Comparison of ENCODE assay signal across 1 cellular context in genomic region chr20:18137412-18138265, GRCh38.
TF ChIP-seq lines count a peak whose summit lies in the region.

Gene KAT14, plus strand, starts transcription at chr20:18137863. Its CDS starts 4,798 bp downstream, at chr20:18142661.
Gene PET117, plus strand, starts transcription at chr20:18137863. Its CDS starts 93 bp downstream, at chr20:18137956.

TF ChIP-seq in HepG2, 621 proteins besides CTCF, POLR2A, EP300 and RAD21 (continued from another document and continues in another):
- TF ChIP-seq TFDP1 (CRISPR knock-in tag; IDR thresholded peaks at IDR 0.05; ENCODE audit: borderline replicate concordance) (peak; percentile 92; the same call in 1 of the 2 replicates), FOXP1 (IDR thresholded peaks at IDR 0.05) (no peak), FOXP1 (CRISPR knock-in tag; IDR thresholded peaks at IDR 0.05) (peak; percentile 46; the same call in 1 of the 2 replicates), ZFP82 (CRISPR knock-in tag; IDR thresholded peaks at IDR 0.05; ENCODE audit: borderline replicate concordance) (peak; percentile 97), CC2D1A (CRISPR knock-in tag; IDR thresholded peaks at IDR 0.05) (peak; percentile 72), ZNF775 (CRISPR knock-in tag; IDR thresholded peaks at IDR 0.05; ENCODE audit: borderline replicate concordance) (peak; percentile 92; the same call in 1 of the 2 replicates), TAF1 (CRISPR knock-in tag; IDR thresholded peaks at IDR 0.05) (peak; percentile 98), ZBTB34 (CRISPR knock-in tag; IDR thresholded peaks at IDR 0.05) (peak; percentile 19; the same call in 1 of the 2 replicates), EHMT2 (IDR thresholded peaks at IDR 0.05; ENCODE audit: borderline replicate concordance, low read depth, low read length) (no peak), TMF1 (CRISPR knock-in tag; IDR thresholded peaks at IDR 0.05; ENCODE audit: low read depth) (peak; percentile 79; the same call in 1 of the 2 replicates), HNRNPUL1 (IDR thresholded peaks at IDR 0.05; ENCODE audit: low read depth, low read length) (peak; percentile 85), ZNF607 (CRISPR knock-in tag; IDR thresholded peaks at IDR 0.05; ENCODE audit: borderline replicate concordance) (peak; percentile 99), ZNF773 (CRISPR knock-in tag; IDR thresholded peaks at IDR 0.05; ENCODE audit: borderline replicate concordance) (peak; percentile 97), HIVEP1 (CRISPR knock-in tag; IDR thresholded peaks at IDR 0.05) (peak; percentile 83), SNAPC2 (CRISPR knock-in tag; IDR thresholded peaks at IDR 0.05) (0 out of 2 replicates have a peak, but pooled peaks have one; percentile 67), TRIM24 (CRISPR knock-in tag; IDR thresholded peaks at IDR 0.05) (no peak), ZBTB40 (IDR thresholded peaks at IDR 0.05) (no peak), ZBTB40 (CRISPR knock-in tag; IDR thresholded peaks at IDR 0.05) (peak; percentile 96), KMT2B (CRISPR knock-in tag; IDR thresholded peaks at IDR 0.05) (peak; percentile 99), ZNF800 (CRISPR knock-in tag; IDR thresholded peaks at IDR 0.05) (peak; percentile 99), TCF7L2 (IDR thresholded peaks at IDR 0.05; ENCODE audit: low read depth, low read length) (no peak), ZNF263 (CRISPR knock-in tag; IDR thresholded peaks at IDR 0.05) (peak; percentile 83), LRRFIP1 (CRISPR knock-in tag; conservative IDR thresholded peaks at IDR 0.05) (no peak), MIER2 (CRISPR knock-in tag; IDR thresholded peaks at IDR 0.05) (peak; percentile 51; the same call in 1 of the 2 replicates), U2AF2 (IDR thresholded peaks at IDR 0.05; ENCODE audit: low read depth, low read length) (no peak; the same call in 1 of the 2 replicates), ZNF562 (CRISPR knock-in tag; IDR thresholded peaks at IDR 0.05; ENCODE audit: borderline replicate concordance) (peak; percentile 71; the same call in 1 of the 2 replicates), ZNF678 (CRISPR knock-in tag; IDR thresholded peaks at IDR 0.05) (peak; percentile 96; the same call in 1 of the 2 replicates), SP140L (CRISPR knock-in tag; IDR thresholded peaks at IDR 0.05; ENCODE audit: borderline replicate concordance) (peak; percentile 48; the same call in 1 of the 2 replicates), ARID2 (CRISPR knock-in tag; IDR thresholded peaks at IDR 0.05; ENCODE audit: borderline replicate concordance) (peak; percentile 86; the same call in 1 of the 2 replicates), REPIN1 (CRISPR knock-in tag; IDR thresholded peaks at IDR 0.05; ENCODE audit: borderline replicate concordance, low read depth) (peak; percentile 97), RCOR2 (CRISPR knock-in tag; IDR thresholded peaks at IDR 0.05) (peak; percentile 48; the same call in 1 of the 2 replicates), TCF7 (IDR thresholded peaks at IDR 0.05; ENCODE audit: low read depth) (no peak), HOXA9 (CRISPR knock-in tag; IDR thresholded peaks at IDR 0.05; ENCODE audit: borderline replicate concordance) (peak; percentile 96), ZNF839 (CRISPR knock-in tag; IDR thresholded peaks at IDR 0.05; ENCODE audit: borderline replicate concordance) (peak; percentile 97), ZNF350 (CRISPR knock-in tag; IDR thresholded peaks at IDR 0.05; ENCODE audit: borderline replicate concordance, low read depth) (peak; percentile 88), CSRNP2 (CRISPR knock-in tag; conservative IDR thresholded peaks at IDR 0.05; ENCODE audit: low read depth) (peak; percentile 69; the same call in 1 of the 2 replicates), RFXANK (CRISPR knock-in tag; IDR thresholded peaks at IDR 0.05) (0 out of 2 replicates have a peak, but pooled peaks have one; percentile 93), JUN (CRISPR knock-in tag; IDR thresholded peaks at IDR 0.05) (peak; percentile 86), ZNF30 (CRISPR knock-in tag; IDR thresholded peaks at IDR 0.05) (peak; percentile 94), ZNF614 (CRISPR knock-in tag; IDR thresholded peaks at IDR 0.05; ENCODE audit: borderline replicate concordance) (peak; percentile 89; the same call in 1 of the 2 replicates), CHCHD3 (CRISPR knock-in tag; IDR thresholded peaks at IDR 0.05) (peak; percentile 99), RBFOX2 (IDR thresholded peaks at IDR 0.05; ENCODE audit: low read depth, low read length) (peak; percentile 100), HES4 (CRISPR knock-in tag; IDR thresholded peaks at IDR 0.05; ENCODE audit: borderline replicate concordance) (peak; percentile 99), RARG (CRISPR knock-in tag; IDR thresholded peaks at IDR 0.05; ENCODE audit: low read depth) (0 out of 2 replicates have a peak, but pooled peaks have one; percentile 24)
